8 cellular contexts compared by ENCODE assay signal in the genomic region with DNA sequence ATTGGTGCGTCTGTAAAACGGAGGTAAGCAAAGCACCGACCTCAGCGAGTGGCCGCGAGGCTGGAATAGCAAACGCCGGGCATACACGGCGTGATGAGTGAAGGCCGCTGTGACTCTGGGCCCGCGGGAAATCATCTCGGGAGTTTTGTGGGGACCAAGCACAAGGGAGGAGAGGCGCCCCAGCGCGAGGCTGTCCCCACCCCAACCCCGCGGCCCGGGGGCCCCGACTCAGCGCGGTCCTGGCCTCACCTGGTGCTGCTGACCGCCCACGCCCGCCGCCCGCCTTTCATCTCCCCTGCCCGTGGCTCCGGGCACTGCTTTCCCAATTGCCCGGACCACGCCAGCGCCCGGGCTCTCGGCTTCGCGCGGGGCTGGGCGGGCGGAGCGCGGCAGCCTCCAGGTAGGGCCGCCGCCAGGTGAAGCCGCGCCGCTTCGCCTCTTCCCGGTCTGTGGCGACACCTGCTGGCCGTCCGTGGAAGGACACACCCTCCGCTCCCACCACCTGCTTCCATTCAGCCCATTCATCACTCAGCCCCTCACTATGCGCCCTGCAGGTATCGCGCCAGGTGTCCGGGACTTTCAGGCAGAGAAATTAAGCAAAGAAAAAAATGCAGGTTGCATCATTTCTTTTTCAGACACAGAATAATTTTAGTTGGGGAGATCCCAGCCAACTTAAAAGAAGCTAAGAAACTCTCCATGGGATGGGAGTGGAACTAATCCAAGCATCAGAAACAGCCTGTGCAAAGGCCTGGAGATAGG.
DNase-seq lines count a peak whose midpoint lies in the region; ATAC-seq and TF ChIP-seq lines count a peak whose summit lies in the region.

No MANE protein-coding gene starts in this region.

- no peak overlapping the region for H3K27ac Mint-ChIP-seq in activated CD4-positive, alpha-beta T cell treated with anti-CD3 and anti-CD28 coated beads, Interleukin-2, amount 10 ng/mL, durations not matched to agents 24 days and 14 days

- no peak for TF ChIP-seq POLR2A in lower leg skin (IDR thresholded peaks at IDR 0.05)

- intact Hi-C loops in activated CD4-positive, alpha-beta T cell treated with anti-CD3 and anti-CD28 coated beads, Interleukin-2, amount 10 ng/mL, durations not matched to agents 24 days and 14 days (cut with micrococcal nuclease): loop anchor here (1.0 to 5.0 kb wide), 2 partner anchors 1255 to 1935 kb away; no protein-coding TSS in a partner anchor
- intact Hi-C loops in lower leg skin (cut with DNase I; ENCODE audit: low total_unique reads): loop anchor here (5.0 kb wide), 1 partner anchor 1250 kb away; no protein-coding TSS in a partner anchor

- WGBS in lower leg skin, 2 donors: 9 to 10% methylated on average over 30 to 45 of the region's 57 CpGs

- no peaks in the 10 kb centered on the region for H3K4me1 Mint-ChIP-seq in activated CD4-positive, alpha-beta T cell treated with anti-CD3 and anti-CD28 coated beads, Interleukin-2, amount 10 ng/mL, durations not matched to agents 24 days and 14 days

- ATAC-seq in GM21526 (IDR thresholded peaks at IDR 0.05; ENCODE audit: low FRiP score, unreplicated experiment): peak; percentile 81

- peaks cover 21% of the 10 kb centered on the region for H3K27me3 Mint-ChIP-seq in activated CD4-positive, alpha-beta T cell treated with anti-CD3 and anti-CD28 coated beads, Interleukin-2, amount 10 ng/mL, durations not matched to agents 24 days and 14 days

- H3K4me3 ChIP-seq in coronary artery (peak overlapping the region; percentile 31), lower leg skin (ENCODE audit: low read depth, poor library complexity, severe bottlenecking) (no peak overlapping the region)

- TF ChIP-seq CTCF in coronary artery (IDR thresholded peaks at IDR 0.05) (peak; percentile 91), lower leg skin (IDR thresholded peaks at IDR 0.05) (peak in 1 of 3 donors; percentile 84)

- H3K9me3 Mint-ChIP-seq in activated CD4-positive, alpha-beta T cell treated with anti-CD3 and anti-CD28 coated beads, Interleukin-2, amount 10 ng/mL, durations not matched to agents 24 days and 14 days: no peaks in the 10 kb centered on the region

- H3K27ac ChIP-seq in coronary artery: no peak overlapping the region

- H3K4me3 Mint-ChIP-seq in activated CD4-positive, alpha-beta T cell treated with anti-CD3 and anti-CD28 coated beads, Interleukin-2, amount 10 ng/mL, durations not matched to agents 24 days and 14 days: no peak overlapping the region

- DNase-seq in COLO668 (lab: John Stamatoyannopoulos, UW; ENCODE audit: unreplicated experiment) (peak; percentile 87), NCI-H146 (lab: John Stamatoyannopoulos, UW) (peak; percentile 81), coronary artery (ENCODE audit: low spot score) (peak; percentile 69), lower leg skin (ENCODE audit: low spot score in 2 of 2) (peak; percentile 41 to 93), GDM1 (lab: John Stamatoyannopoulos, UW) (no peak)
- DNase-seq in activated CD4-positive, alpha-beta T cell treated with anti-CD3 and anti-CD28 coated beads, Interleukin-2, amount 10 ng/mL, durations not matched to agents 24 days and 14 days: peak; percentile 92
- peak; percentile 62 for DNase-seq in stimulated activated CD8-positive, alpha-beta memory T cell treated with anti-CD3 and anti-CD28 coated beads, Interleukin-12 subunit alpha, Interleukin-12 subunit beta, amount 100 ng/mL, for 1 hour (ENCODE audit: low read depth)

- no peaks in the 10 kb centered on the region for H3K36me3 Mint-ChIP-seq in activated CD4-positive, alpha-beta T cell treated with anti-CD3 and anti-CD28 coated beads, Interleukin-2, amount 10 ng/mL, durations not matched to agents 24 days and 14 days (ENCODE audit: low read depth)
